Comparison of ENCODE assay signal across 9 cellular contexts in genomic region chr12:81128930-81129554, GRCh38. TPM values are rescaled to one million over a fixed set of nuclear protein-coding genes. Genes with fewer than 3 reads are reported as not detected.
DNase-seq lines count a peak whose midpoint lies in the region; ATAC-seq and TF ChIP-seq lines count a peak whose summit lies in the region.
"Had no signal": no experiment of that assay in that cellular context is flagged by ENCODE, and none has a peak within 500 bp of the region (broad histone marks: within the 10 kb centered on the region; RNA-seq: fewer than 3 reads in every experiment).

No MANE protein-coding gene starts in this region.

- H2AFZ ChIP-seq in GM23338, result no peak overlapping the region
- no peak overlapping the region for H2AFZ ChIP-seq in OCI-LY3 (ENCODE audit: low read depth, low read length)

- peak; percentile 84 for ATAC-seq in GM23338

- H3K4me3 ChIP-seq in GM12864 (ENCODE audit: low read depth, low read length), result no peak overlapping the region
- no peak overlapping the region for H3K4me3 ChIP-seq in GM23338
- H3K4me3 ChIP-seq in OCI-LY3 (ENCODE audit: low read length), result no peak overlapping the region

- peak; percentile 62 for TF ChIP-seq RAD21 in Ishikawa (IDR thresholded peaks at IDR 0.05; ENCODE audit: low read depth)

- TF ChIP-seq CTCF in GM12864 (IDR thresholded peaks at IDR 0.05; ENCODE audit: low read depth, low read length, missing control alignments), result peak; percentile 78
- peak; percentile 85 to 87 for TF ChIP-seq CTCF in GM23338 (conservative IDR thresholded peaks at IDR 0.05; ENCODE audit: low read depth in 2 of 2)
- peak; percentile 78 for TF ChIP-seq CTCF in OCI-LY3 (IDR thresholded peaks at IDR 0.05; ENCODE audit: low read depth, low read length)
- peak; percentile 92 for TF ChIP-seq CTCF in endothelial cell (IDR thresholded peaks at IDR 0.05; ENCODE audit: unreplicated experiment)

- H3K4me2 ChIP-seq in GM23338, result no peak overlapping the region
- no peak overlapping the region for H3K4me2 ChIP-seq in OCI-LY3 (ENCODE audit: low read length)

- H3K9ac ChIP-seq in OCI-LY3 (ENCODE audit: low read length), result no peak overlapping the region

- no peaks in the 10 kb centered on the region for H3K36me3 ChIP-seq in GM23338 (ENCODE audit: insufficient read depth)
- no peaks in the 10 kb centered on the region for H3K36me3 ChIP-seq in OCI-LY3 (replicated peaks; ENCODE audit: low read depth, low read length)

- no peaks in the 10 kb centered on the region for H3K9me2 ChIP-seq in GM23338 (ENCODE audit: insufficient read depth)

- H3K27me3 ChIP-seq in GM23338 (ENCODE audit: insufficient read depth), result no peaks in the 10 kb centered on the region
- no peaks in the 10 kb centered on the region for H3K27me3 ChIP-seq in OCI-LY3 (ENCODE audit: low read depth, low read length)

- no peaks in the 10 kb centered on the region for H3F3A ChIP-seq in GM23338 (replicated peaks; ENCODE audit: low read depth)

- H3K27ac Mint-ChIP-seq in GM23338 (no peak overlapping the region), endothelial cell (ENCODE audit: unreplicated experiment) (no peak overlapping the region)
- H3K27ac Mint-ChIP-seq: activated naive CD4-positive, alpha-beta T cell treated with anti-CD3 and anti-CD28 coated beads, Interleukin-2, amount 50 U/mL, for 24 hours had no signal

- H3K79me2 ChIP-seq in GM23338 (replicated peaks; ENCODE audit: insufficient read depth), result no peaks in the 10 kb centered on the region
- no peaks in the 10 kb centered on the region for H3K79me2 ChIP-seq in OCI-LY3 (ENCODE audit: low read length)

- H3K27ac ChIP-seq in GM23338 (ENCODE audit: low read depth), result no peak overlapping the region
- no peak overlapping the region for H3K27ac ChIP-seq in OCI-LY3 (ENCODE audit: low read length)

- H3K9me3 Mint-ChIP-seq in GM23338 (peaks cover 10% of the 10 kb centered on the region; the same call in 2 of the 3 replicates), endothelial cell (ENCODE audit: unreplicated experiment) (no peaks in the 10 kb centered on the region)

- H3K36me3 Mint-ChIP-seq in GM23338 (ENCODE audit: low read depth), result peaks cover 25% of the 10 kb centered on the region; the same call in 2 of the 3 replicates
- no peaks in the 10 kb centered on the region for H3K36me3 Mint-ChIP-seq in endothelial cell (ENCODE audit: low read depth, unreplicated experiment)
- H3K36me3 Mint-ChIP-seq: activated naive CD4-positive, alpha-beta T cell treated with anti-CD3 and anti-CD28 coated beads, Interleukin-2, amount 50 U/mL, for 24 hours had no signal

- H3K4me3 Mint-ChIP-seq in GM23338, result no peak overlapping the region
- H3K4me3 Mint-ChIP-seq in endothelial cell (ENCODE audit: unreplicated experiment), result no peak overlapping the region
- H3K4me3 Mint-ChIP-seq: activated naive CD4-positive, alpha-beta T cell treated with anti-CD3 and anti-CD28 coated beads, Interleukin-2, amount 50 U/mL, for 24 hours had no signal

- H4K20me1 ChIP-seq in GM23338 (replicated peaks; ENCODE audit: insufficient read depth) (no peaks in the 10 kb centered on the region), OCI-LY3 (ENCODE audit: insufficient read depth, low read length) (no peaks in the 10 kb centered on the region)

- no peak for DNase-seq in GM12864 (ENCODE audit: low read depth)
- DNase-seq in GM23338 (ENCODE audit: low spot score), result peak; percentile 81
- DNase-seq in endothelial cell (ENCODE audit: low spot score), result peak; percentile 40
- DNase-seq in mucosa of gallbladder (ENCODE audit: low spot score), result peak; percentile 37
- no peak for DNase-seq in stimulated activated naive CD4-positive, alpha-beta T cell treated with Interleukin-2 at 50 U/mL for 16 hours (lab: John Stamatoyannopoulos, UW)
- DNase-seq in stimulated activated CD4-positive, alpha-beta T cell treated with anti-CD3 and anti-CD28 coated beads, Interleukin-4, amount 100 ng/mL, for 1 hour, result no peak

- H3K27me3 Mint-ChIP-seq in GM23338 (ENCODE audit: insufficient read depth, low read depth, poor library complexity), result no peaks in the 10 kb centered on the region
- H3K27me3 Mint-ChIP-seq in endothelial cell (ENCODE audit: unreplicated experiment), result no peaks in the 10 kb centered on the region
- H3K27me3 Mint-ChIP-seq: activated naive CD4-positive, alpha-beta T cell treated with anti-CD3 and anti-CD28 coated beads, Interleukin-2, amount 50 U/mL, for 24 hours had no signal

- H3K4me1 ChIP-seq in GM23338 (ENCODE audit: insufficient read depth), result no peaks in the 10 kb centered on the region
- no peaks in the 10 kb centered on the region for H3K4me1 ChIP-seq in OCI-LY3 (ENCODE audit: low read length)

- H3K4me1 Mint-ChIP-seq in GM23338, result no peaks in the 10 kb centered on the region
- H3K4me1 Mint-ChIP-seq in endothelial cell (ENCODE audit: unreplicated experiment), result no peaks in the 10 kb centered on the region
- H3K4me1 Mint-ChIP-seq: activated naive CD4-positive, alpha-beta T cell treated with anti-CD3 and anti-CD28 coated beads, Interleukin-2, amount 50 U/mL, for 24 hours had no signal

- TF ChIP-seq EP300 in Ishikawa (IDR thresholded peaks at IDR 0.05; ENCODE audit: borderline replicate concordance), result no peak

- no peaks in the 10 kb centered on the region for H3K9me3 ChIP-seq in OCI-LY3 (ENCODE audit: insufficient read depth, low read length)

TF ChIP-seq in GM23338, 12 proteins besides CTCF, POLR2A, EP300 and RAD21 (continues in another document):
- no peak for TF ChIP-seq EZH2 (IDR thresholded peaks at IDR 0.05; ENCODE audit: low read depth, unreplicated experiment)
- TF ChIP-seq POLR2AphosphoS5 (IDR thresholded peaks at IDR 0.05; ENCODE audit: low read depth), result no peak
- TF ChIP-seq CREB1 (CRISPR knock-in tag; IDR thresholded peaks at IDR 0.05; ENCODE audit: low read depth), result no peak
- TF ChIP-seq ZNF114 (CRISPR knock-in tag; IDR thresholded peaks at IDR 0.05), result no peak
- TF ChIP-seq STAT1 (IDR thresholded peaks at IDR 0.05; ENCODE audit: unreplicated experiment), result no peak
- no peak for TF ChIP-seq ZNF331 (CRISPR knock-in tag; IDR thresholded peaks at IDR 0.05; ENCODE audit: low read depth)
- no peak for TF ChIP-seq EZH2phosphoT487 (IDR thresholded peaks at IDR 0.05; ENCODE audit: unreplicated experiment)
- no peak for TF ChIP-seq ETS1 (IDR thresholded peaks at IDR 0.05)

TF ChIP-seq in Ishikawa, 13 proteins besides CTCF, POLR2A, EP300 and RAD21:
- TF ChIP-seq USF1 (IDR thresholded peaks at IDR 0.05) (no peak), CREB1 (IDR thresholded peaks at IDR 0.05; ENCODE audit: low read depth) (no peak), ZBTB7A (IDR thresholded peaks at IDR 0.05; ENCODE audit: low read depth) (no peak), NFIC (IDR thresholded peaks at IDR 0.05) (no peak), MAX (IDR thresholded peaks at IDR 0.05) (no peak), YY1 (IDR thresholded peaks at IDR 0.05; ENCODE audit: low read depth) (no peak), TAF1 (IDR thresholded peaks at IDR 0.05; ENCODE audit: low read depth) (no peak), TEAD4 (IDR thresholded peaks at IDR 0.05) (no peak), REST (IDR thresholded peaks at IDR 0.05; ENCODE audit: low read depth) (no peak), TCF12 (IDR thresholded peaks at IDR 0.05; ENCODE audit: low read depth) (no peak), CEBPB (IDR thresholded peaks at IDR 0.05) (no peak), EGR1 (IDR thresholded peaks at IDR 0.05) (no peak), FOXM1 (IDR thresholded peaks at IDR 0.05; ENCODE audit: borderline replicate concordance, low read depth) (no peak)

RNA-seq across cellular contexts. Expression of gene ACSS3, which starts 51.2 kb away (rescaled TPM):
- 22.5 and 28.9 TPM in 2 replicates for total RNA-seq in GM23338 (2014; rRNA removed; shearing (Covaris generic))
- polyA plus RNA-seq in GM23338 (2016; fragmentation: Nextera tagmentation; extraction: Ambion mirVana), result 5.2 and 7.4 TPM in 2 replicates
- total RNA-seq in endothelial cell (ENCODE audit: unreplicated experiment) (18.7 TPM), mucosa of gallbladder (24.4 TPM)

Comparison
In these comparisons a context has a peak if more than half of its experiments do, and no peak if none do; other contexts are left out.
1. DNase-seq: peak in GM23338 (single experiment), endothelial cell (single experiment) and mucosa of gallbladder (single experiment); none in GM12864 (single experiment), stimulated activated naive CD4-positive, alpha-beta T cell treated with Interleukin-2 at 50 U/mL for 16 hours (single experiment) and stimulated activated CD4-positive, alpha-beta T cell treated with anti-CD3 and anti-CD28 coated beads, Interleukin-4, amount 100 ng/mL, for 1 hour (single experiment).
2. Peak in every context shown above with its lines, with median percentiles within 50 percentile points of each other: CTCF ChIP-seq.